ENCODE assay signal across 1 cellular context in genomic region chr17:1518410-1518809, GRCh38.
TF ChIP-seq lines count a peak whose summit lies in the region.

No MANE protein-coding gene starts in this region.

TF ChIP-seq in GM23338, 12 proteins besides CTCF, POLR2A, EP300 and RAD21 (continued from another document):
- TF ChIP-seq POLR2AphosphoS5 (IDR thresholded peaks at IDR 0.05; ENCODE audit: low read depth), result no peak; the same call in 1 of the 2 replicates
- TF ChIP-seq ZNF114 (CRISPR knock-in tag; IDR thresholded peaks at IDR 0.05), result no peak
- TF ChIP-seq, protein P1, sequence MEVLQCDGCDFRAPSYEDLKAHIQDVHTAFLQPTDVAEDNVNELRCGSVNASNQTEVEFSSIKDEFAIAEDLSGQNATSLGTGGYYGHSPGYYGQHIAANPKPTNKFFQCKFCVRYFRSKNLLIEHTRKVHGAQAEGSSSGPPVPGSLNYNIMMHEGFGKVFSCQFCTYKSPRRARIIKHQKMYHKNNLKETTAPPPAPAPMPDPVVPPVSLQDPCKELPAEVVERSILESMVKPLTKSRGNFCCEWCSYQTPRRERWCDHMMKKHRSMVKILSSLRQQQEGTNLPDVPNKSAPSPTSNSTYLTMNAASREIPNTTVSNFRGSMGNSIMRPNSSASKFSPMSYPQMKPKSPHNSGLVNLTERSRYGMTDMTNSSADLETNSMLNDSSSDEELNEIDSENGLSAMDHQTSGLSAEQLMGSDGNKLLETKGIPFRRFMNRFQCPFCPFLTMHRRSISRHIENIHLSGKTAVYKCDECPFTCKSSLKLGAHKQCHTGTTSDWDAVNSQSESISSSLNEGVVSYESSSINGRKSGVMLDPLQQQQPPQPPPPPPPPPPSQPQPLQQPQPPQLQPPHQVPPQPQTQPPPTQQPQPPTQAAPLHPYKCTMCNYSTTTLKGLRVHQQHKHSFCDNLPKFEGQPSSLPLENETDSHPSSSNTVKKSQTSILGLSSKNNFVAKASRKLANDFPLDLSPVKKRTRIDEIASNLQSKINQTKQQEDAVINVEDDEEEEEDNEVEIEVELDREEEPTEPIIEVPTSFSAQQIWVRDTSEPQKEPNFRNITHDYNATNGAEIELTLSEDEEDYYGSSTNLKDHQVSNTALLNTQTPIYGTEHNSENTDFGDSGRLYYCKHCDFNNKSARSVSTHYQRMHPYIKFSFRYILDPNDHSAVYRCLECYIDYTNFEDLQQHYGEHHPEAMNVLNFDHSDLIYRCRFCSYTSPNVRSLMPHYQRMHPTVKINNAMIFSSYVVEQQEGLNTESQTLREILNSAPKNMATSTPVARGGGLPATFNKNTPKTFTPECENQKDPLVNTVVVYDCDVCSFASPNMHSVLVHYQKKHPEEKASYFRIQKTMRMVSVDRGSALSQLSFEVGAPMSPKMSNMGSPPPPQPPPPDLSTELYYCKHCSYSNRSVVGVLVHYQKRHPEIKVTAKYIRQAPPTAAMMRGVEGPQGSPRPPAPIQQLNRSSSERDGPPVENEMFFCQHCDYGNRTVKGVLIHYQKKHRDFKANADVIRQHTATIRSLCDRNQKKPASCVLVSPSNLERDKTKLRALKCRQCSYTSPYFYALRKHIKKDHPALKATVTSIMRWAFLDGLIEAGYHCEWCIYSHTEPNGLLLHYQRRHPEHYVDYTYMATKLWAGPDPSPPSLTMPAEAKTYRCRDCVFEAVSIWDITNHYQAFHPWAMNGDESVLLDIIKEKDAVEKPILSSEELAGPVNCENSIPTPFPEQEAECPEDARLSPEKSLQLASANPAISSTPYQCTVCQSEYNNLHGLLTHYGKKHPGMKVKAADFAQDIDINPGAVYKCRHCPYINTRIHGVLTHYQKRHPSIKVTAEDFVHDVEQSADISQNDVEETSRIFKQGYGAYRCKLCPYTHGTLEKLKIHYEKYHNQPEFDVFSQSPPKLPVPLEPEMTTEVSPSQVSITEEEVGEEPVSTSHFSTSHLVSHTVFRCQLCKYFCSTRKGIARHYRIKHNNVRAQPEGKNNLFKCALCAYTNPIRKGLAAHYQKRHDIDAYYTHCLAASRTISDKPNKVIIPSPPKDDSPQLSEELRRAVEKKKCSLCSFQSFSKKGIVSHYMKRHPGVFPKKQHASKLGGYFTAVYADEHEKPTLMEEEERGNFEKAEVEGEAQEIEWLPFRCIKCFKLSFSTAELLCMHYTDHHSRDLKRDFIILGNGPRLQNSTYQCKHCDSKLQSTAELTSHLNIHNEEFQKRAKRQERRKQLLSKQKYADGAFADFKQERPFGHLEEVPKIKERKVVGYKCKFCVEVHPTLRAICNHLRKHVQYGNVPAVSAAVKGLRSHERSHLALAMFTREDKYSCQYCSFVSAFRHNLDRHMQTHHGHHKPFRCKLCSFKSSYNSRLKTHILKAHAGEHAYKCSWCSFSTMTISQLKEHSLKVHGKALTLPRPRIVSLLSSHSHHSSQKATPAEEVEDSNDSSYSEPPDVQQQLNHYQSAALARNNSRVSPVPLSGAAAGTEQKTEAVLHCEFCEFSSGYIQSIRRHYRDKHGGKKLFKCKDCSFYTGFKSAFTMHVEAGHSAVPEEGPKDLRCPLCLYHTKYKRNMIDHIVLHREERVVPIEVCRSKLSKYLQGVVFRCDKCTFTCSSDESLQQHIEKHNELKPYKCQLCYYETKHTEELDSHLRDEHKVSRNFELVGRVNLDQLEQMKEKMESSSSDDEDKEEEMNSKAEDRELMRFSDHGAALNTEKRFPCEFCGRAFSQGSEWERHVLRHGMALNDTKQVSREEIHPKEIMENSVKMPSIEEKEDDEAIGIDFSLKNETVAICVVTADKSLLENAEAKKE (CRISPR knock-in tag; IDR thresholded peaks at IDR 0.05), result no peak
- no peak for TF ChIP-seq EZH2phosphoT487 (IDR thresholded peaks at IDR 0.05; ENCODE audit: unreplicated experiment)
- TF ChIP-seq EZH2 (IDR thresholded peaks at IDR 0.05; ENCODE audit: low read depth, unreplicated experiment), result no peak
- no peak for TF ChIP-seq NANOG (IDR thresholded peaks at IDR 0.05; ENCODE audit: borderline replicate concordance)
- TF ChIP-seq CREB1 (CRISPR knock-in tag; IDR thresholded peaks at IDR 0.05; ENCODE audit: low read depth), result no peak
- TF ChIP-seq REST (IDR thresholded peaks at IDR 0.05; ENCODE audit: unreplicated experiment), result no peak
